23 cellular contexts compared by ENCODE assay signal in genomic region chr4:189769131-189769530, GRCh38.
DNase-seq lines count a peak whose midpoint lies in the region; ATAC-seq, FAIRE-seq and TF ChIP-seq lines count a peak whose summit lies in the region.
"Had no signal": no experiment of that assay in that cellular context is flagged by ENCODE, and none has a peak within 500 bp of the region (broad histone marks: within the 10 kb centered on the region; RNA-seq: fewer than 3 reads in every experiment).

No MANE protein-coding gene starts in this region.

- no peak overlapping the region for H3K18ac ChIP-seq in H1 (ENCODE audit: extremely low read depth, low read length)

- H3K4ac ChIP-seq in H1 (replicated peaks; ENCODE audit: insufficient read length, low read depth, low read length): no peak overlapping the region

- in situ Hi-C loops in GM13976 (cut with MboI; ENCODE audit: low sequenced_read_pairs, unreplicated experiment): no loop called here

- H2AFZ ChIP-seq in DND-41 (ENCODE audit: low read depth, low read length) (no peak overlapping the region), H1 (ENCODE audit: low read length) (peak overlapping the region; percentile 73)

- H3K36me3 ChIP-seq in DND-41 (ENCODE audit: insufficient read depth, low read length) (no peaks in the 10 kb centered on the region), HUES6 (ENCODE audit: control insufficient read depth, insufficient read depth, low read length) (no peaks in the 10 kb centered on the region), H1 (ENCODE audit: control insufficient read depth in 2 of 4, insufficient read depth in 4 of 4, low read length in 3 of 4) (no peaks in the 10 kb centered on the region)
- H3K36me3 ChIP-seq: BLaER1 had no signal

- H3K4me2 ChIP-seq in DND-41 (ENCODE audit: insufficient read depth, low read length): no peak overlapping the region
- no peak overlapping the region for H3K4me2 ChIP-seq in H1 (ENCODE audit: insufficient read depth in 1 of 2, low read depth in 2 of 2, low read length in 2 of 2)
- H3K4me2 ChIP-seq: BLaER1 had no signal

- H3K14ac ChIP-seq in H1 (ENCODE audit: insufficient read length): no peak overlapping the region

- H3K23me2 ChIP-seq in H1 (ENCODE audit: low read depth, low read length): no peaks in the 10 kb centered on the region

- no peak overlapping the region for H2BK12ac ChIP-seq in H1 (ENCODE audit: low read depth, low read length)

- H2BK5ac ChIP-seq in H1 (ENCODE audit: low read depth, low read length): no peak overlapping the region

- H2AK5ac ChIP-seq in H1 (ENCODE audit: low read depth, low read length): no peak overlapping the region

- FAIRE-seq in H1 (lab: Jason Lieb, UNC) (no peak), RCC 7860 (lab: Jason Lieb, UNC) (no peak)
- FAIRE-seq: GM12878 had no signal

- H3K4me3 ChIP-seq in DND-41 (ENCODE audit: low read depth in 1 of 2, low read length in 2 of 2) (no peak overlapping the region), HUES6 (ENCODE audit: low read depth, low read length) (peak overlapping the region; percentile 30), H1 (ENCODE audit: extremely low read depth in 1 of 4, insufficient read depth in 2 of 4, low read depth in 3 of 4, low read length in 4 of 4) (no peak overlapping the region)
- H3K4me3 ChIP-seq: BLaER1, GM12878 had no signal

- TF ChIP-seq EP300 in H1 (IDR thresholded peaks at IDR 0.05; ENCODE audit: borderline replicate concordance in 1 of 2, low read depth in 2 of 2, low read length in 2 of 2): no peak

- H3K9me3 ChIP-seq in DND-41 (ENCODE audit: insufficient read depth, low read length, severe bottlenecking) (peaks cover 4% of the 10 kb centered on the region), HUES6 (ENCODE audit: control insufficient read depth, insufficient read depth, low read depth, low read length) (no peaks in the 10 kb centered on the region), H1 (ENCODE audit: insufficient read depth in 2 of 2, low read depth in 1 of 2, low read length in 1 of 2) (no peaks in the 10 kb centered on the region)
- H3K9me3 ChIP-seq: BLaER1 had no signal

- TF ChIP-seq CTCF in DND-41 (IDR thresholded peaks at IDR 0.05; ENCODE audit: borderline replicate concordance, extremely low read depth, low read length, poor library complexity, severe bottlenecking) (no peak), H1 (IDR thresholded peaks at IDR 0.05; ENCODE audit: control extremely low read depth in 1 of 3, insufficient read depth in 1 of 3, low read depth in 1 of 3, low read length in 3 of 3) (no peak), GM13976 (IDR thresholded peaks at IDR 0.05; ENCODE audit: borderline replicate concordance, control extremely low read depth, extremely low read depth, insufficient read depth, missing control alignments) (no peak)

- H2BK15ac ChIP-seq in H1 (ENCODE audit: low read length): no peak overlapping the region

- H3K79me2 ChIP-seq in DND-41 (ENCODE audit: insufficient read depth, low read length): no peaks in the 10 kb centered on the region
- no peaks in the 10 kb centered on the region for H3K79me2 ChIP-seq in H1 (ENCODE audit: control insufficient read depth in 1 of 2, insufficient read depth in 2 of 2, low read length in 2 of 2)

- TF ChIP-seq RAD21 in H1 (IDR thresholded peaks at IDR 0.05 in 1 of 2, conservative IDR thresholded peaks at IDR 0.05 in 1 of 2; ENCODE audit: low read depth in 2 of 2, low read length in 2 of 2): no peak

- POLR2A ChIA-PET in H1 (lab: Charles Lee; ENCODE audit: partially characterized antibody): no interaction called here

- no peak overlapping the region for H4K5ac ChIP-seq in H1 (ENCODE audit: insufficient read length, low read depth, low read length)

- no peaks in the 10 kb centered on the region for H3K27me3 Mint-ChIP-seq in activated naive CD8-positive, alpha-beta T cell treated with anti-CD3 and anti-CD28 coated beads for 36 hours
- H3K27me3 Mint-ChIP-seq: CD4-positive, CD25-positive, alpha-beta regulatory T cell had no signal

- no peaks in the 10 kb centered on the region for H3K4me1 Mint-ChIP-seq in activated naive CD8-positive, alpha-beta T cell treated with anti-CD3 and anti-CD28 coated beads for 36 hours
- H3K4me1 Mint-ChIP-seq: CD4-positive, CD25-positive, alpha-beta regulatory T cell had no signal

- no peak overlapping the region for H4K8ac ChIP-seq in H1 (ENCODE audit: extremely low read depth, insufficient read depth, low read length)

- H3K79me1 ChIP-seq in H1 (ENCODE audit: low read depth, low read length): no peaks in the 10 kb centered on the region

- 86% methylated on average over 9 of the region's 9 CpGs; no CpG with 5 or more reads in 1 of the 2 experiments for WGBS in H1 (ENCODE audit: extremely low coverage in 1 of 2, insufficient coverage in 1 of 2, insufficient read length in 1 of 2, insufficient replicate concordance in 2 of 2, low coverage in 1 of 2, low lambda C conversion rate in 2 of 2, missing lambda C conversion rate in 1 of 2), 2 experiments

- TF ChIP-seq POLR2A in H1 (IDR thresholded peaks at IDR 0.05; ENCODE audit: control extremely low read depth in 1 of 2, low read depth in 2 of 2, low read length in 2 of 2): no peak

- H3K4me3 Mint-ChIP-seq in activated naive CD8-positive, alpha-beta T cell treated with anti-CD3 and anti-CD28 coated beads for 36 hours: no peak overlapping the region
- H3K4me3 Mint-ChIP-seq: CD4-positive, CD25-positive, alpha-beta regulatory T cell had no signal

- H3K23ac ChIP-seq in H1 (ENCODE audit: insufficient read length): no peak overlapping the region

- no peak for ATAC-seq in DND-41 (ENCODE audit: insufficient read depth, low read depth)
- ATAC-seq: GM12878, PC-3 had no signal

- H3K9ac ChIP-seq in DND-41 (ENCODE audit: low read depth, low read length) (no peak overlapping the region), HUES6 (ENCODE audit: low read length) (no peak overlapping the region), H1 (replicated peaks in 1 of 4; ENCODE audit: extremely low read depth in 1 of 4, low read depth in 3 of 4, low read length in 3 of 4) (no peak overlapping the region)
- H3K9ac ChIP-seq: BLaER1 had no signal

- H3K27me3 ChIP-seq in DND-41 (ENCODE audit: insufficient read depth, low read length, poor library complexity) (no peaks in the 10 kb centered on the region), HUES6 (ENCODE audit: control insufficient read depth, insufficient read depth, low read length) (no peaks in the 10 kb centered on the region), H1 (replicated peaks in 1 of 4; ENCODE audit: control insufficient read depth in 3 of 4, extremely low read depth in 1 of 4, insufficient read depth in 3 of 4, low read length in 3 of 4) (no peaks in the 10 kb centered on the region)
- H3K27me3 ChIP-seq: BLaER1 had no signal

- DNase-seq in DND-41 (peak; percentile 13), H1 (ENCODE audit: low read depth in 1 of 2, low spot score in 2 of 2) (no peak), iPS-NIHi7 (ENCODE audit: extremely low spot score) (peak; percentile 33), GM13976 (ENCODE audit: low spot score) (no peak), RCC 7860 (ENCODE audit: low spot score) (no peak), NCI-H2171 (lab: John Stamatoyannopoulos, UW) (no peak)
- no peak for DNase-seq in activated naive CD8-positive, alpha-beta T cell treated with anti-CD3 and anti-CD28 coated beads for 36 hours
- DNase-seq: CD4-positive, CD25-positive, alpha-beta regulatory T cell; GDM1; H7; IMR-90; KG1; MM.1S; NCI-H1694 treated with DMSO at 0.1 percent for 48 hours; NCI-H2081; NCI-H524; NCI-H748 treated with DMSO at 0.1 percent for 48 hours; PC-3; Right ventricle myocardium superior; RPMI8226 had no signal

- no peak overlapping the region for H2BK120ac ChIP-seq in H1 (replicated peaks; ENCODE audit: low read depth, low read length)

- H4K20me1 ChIP-seq in DND-41 (ENCODE audit: insufficient read depth, low read length) (no peaks in the 10 kb centered on the region), H1 (replicated peaks in 1 of 2; ENCODE audit: control insufficient read depth in 1 of 2, insufficient read depth in 2 of 2, low read length in 2 of 2) (no peaks in the 10 kb centered on the region)
- H4K20me1 ChIP-seq: BLaER1 had no signal

- no peak overlapping the region for H3K56ac ChIP-seq in H1 (replicated peaks; ENCODE audit: insufficient read length, low read depth, low read length)

- no peak overlapping the region for H4K91ac ChIP-seq in H1 (replicated peaks; ENCODE audit: insufficient read length, low read length)

- H3K27ac ChIP-seq in DND-41 (ENCODE audit: low read length) (no peak overlapping the region), HUES6 (ENCODE audit: low read depth, low read length) (no peak overlapping the region), H1 (ENCODE audit: low read depth, low read length) (no peak overlapping the region)
- H3K27ac ChIP-seq: BLaER1 had no signal

- CTCF ChIA-PET in H1 (lab: Charles Lee; ENCODE audit: partially characterized antibody): no interaction called here

- no peak overlapping the region for H3K27ac Mint-ChIP-seq in activated naive CD8-positive, alpha-beta T cell treated with anti-CD3 and anti-CD28 coated beads for 36 hours
- H3K27ac Mint-ChIP-seq: CD4-positive, CD25-positive, alpha-beta regulatory T cell had no signal

- no peaks in the 10 kb centered on the region for H3K9me3 Mint-ChIP-seq in activated naive CD8-positive, alpha-beta T cell treated with anti-CD3 and anti-CD28 coated beads for 36 hours

- no peak overlapping the region for H2BK20ac ChIP-seq in H1 (ENCODE audit: low read length)

- H3K4me1 ChIP-seq in DND-41 (ENCODE audit: insufficient read depth, low read length) (no peaks in the 10 kb centered on the region), HUES6 (ENCODE audit: control insufficient read depth, insufficient read depth, low read length) (no peaks in the 10 kb centered on the region; the same call in 1 of the 2 replicates), H1 (replicated peaks in 1 of 4; ENCODE audit: control insufficient read depth in 3 of 4, insufficient read depth in 4 of 4, low read length in 3 of 4) (peaks cover 0 to 2% (median 0%) of the 10 kb centered on the region in 4 experiments; a peak in 1 of 7 replicates)
- H3K4me1 ChIP-seq: BLaER1 had no signal

- H3K36me3 Mint-ChIP-seq in activated naive CD8-positive, alpha-beta T cell treated with anti-CD3 and anti-CD28 coated beads for 36 hours: no peaks in the 10 kb centered on the region
- H3K36me3 Mint-ChIP-seq: CD4-positive, CD25-positive, alpha-beta regulatory T cell had no signal

TF ChIP-seq in H1, 55 proteins besides CTCF, POLR2A, EP300 and RAD21:
- TF ChIP-seq SP1 (IDR thresholded peaks at IDR 0.05; ENCODE audit: low read depth, low read length) (peak; percentile 86), SIX5 (IDR thresholded peaks at IDR 0.05; ENCODE audit: low read depth, low read length) (0 out of 2 replicates have a peak, but pooled peaks have one; percentile 7), POLR2AphosphoS5 (IDR thresholded peaks at IDR 0.05; ENCODE audit: low read depth, low read length) (no peak)

Comparison
In these comparisons a context has a peak if more than half of its experiments do, and no peak if none do; other contexts are left out.
1. DNase-seq: peak in DND-41 (single experiment) and iPS-NIHi7 (single experiment); none in H1 (0 of 2), activated naive CD8-positive, alpha-beta T cell treated with anti-CD3 and anti-CD28 coated beads for 36 hours (single experiment), GM13976 (single experiment), RCC 7860 (single experiment) and NCI-H2171 (single experiment).